In the genomic region with DNA sequence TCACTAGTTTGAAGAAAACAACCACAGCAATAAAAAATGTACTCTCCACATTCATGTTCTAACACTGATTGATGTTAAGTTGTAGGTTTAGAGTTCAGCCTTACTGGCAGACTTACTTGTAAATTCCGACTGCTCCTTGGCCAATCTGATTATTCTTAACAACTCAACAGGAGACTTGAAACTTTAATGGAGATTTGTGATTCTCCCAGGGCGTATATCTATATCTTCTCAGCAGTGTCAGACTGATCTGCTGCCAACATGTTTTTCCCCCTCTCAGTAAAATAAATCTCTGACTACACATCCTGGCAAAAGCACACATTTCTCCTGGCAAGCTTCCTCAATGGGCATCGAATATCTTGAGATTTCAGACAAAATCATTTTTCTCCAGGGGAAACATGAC, we compare ENCODE assay signal across 25 cellular contexts.
"Had no signal": no experiment of that assay in that cellular context is flagged by ENCODE, and none has a peak within 500 bp of the region (broad histone marks: within the 10 kb centered on the region; RNA-seq: fewer than 3 reads in every experiment).

No MANE protein-coding gene starts in this region.

- H3K27ac ChIP-seq: left lung, lower lobe of right lung, ovary, prostate gland, skin epidermis, spleen, suprapubic skin, thoracic aorta, tibial artery, uterus had no signal

- H3K27me3 Mint-ChIP-seq: naive thymus-derived CD8-positive, alpha-beta T cell; stimulated activated naive CD8-positive, alpha-beta T cell treated with anti-CD3 and anti-CD28 coated beads, Interleukin-15, Interleukin-2, amounts not matched to agents 100 ng/mL and 50 ng/mL, for 24 hours; type B pancreatic cell had no signal

- DNase-seq: immature natural killer cell; kidney; left colon; left lung; lower lobe of right lung; mammary epithelial cell; mesenchymal stem cell; midbrain; mucosa of descending colon; naive thymus-derived CD8-positive, alpha-beta T cell; ovary; retina; right cardiac atrium; spleen; stimulated activated CD4-positive, alpha-beta T cell treated with anti-CD3 and anti-CD28 coated beads, Interleukin-4, amount 100 ng/mL, for 24 hours; stimulated activated naive CD4-positive, alpha-beta T cell; tibial artery; uterus had no signal

- H3K9me3 Mint-ChIP-seq: type B pancreatic cell had no signal

- H3K4me3 ChIP-seq: left lung, lower lobe of right lung, mucosa of descending colon, ovary, prostate gland, skin epidermis, spleen, suprapubic skin, thoracic aorta, tibial artery, uterus had no signal

- H3K4me3 Mint-ChIP-seq: immature natural killer cell; naive thymus-derived CD8-positive, alpha-beta T cell; stimulated activated effector memory CD8-positive, alpha-beta T cell treated with anti-CD3 and anti-CD28 coated beads, Interleukin-12 subunit alpha, Interleukin-12 subunit beta, amount 100 ng/mL, for 72 hours; stimulated activated naive CD8-positive, alpha-beta T cell treated with anti-CD3 and anti-CD28 coated beads, Interleukin-15, Interleukin-2, amounts not matched to agents 100 ng/mL and 50 ng/mL, for 24 hours; type B pancreatic cell had no signal

- H3K27ac Mint-ChIP-seq: immature natural killer cell; naive thymus-derived CD8-positive, alpha-beta T cell; stimulated activated effector memory CD8-positive, alpha-beta T cell treated with anti-CD3 and anti-CD28 coated beads, Interleukin-12 subunit alpha, Interleukin-12 subunit beta, amount 100 ng/mL, for 72 hours; stimulated activated naive CD8-positive, alpha-beta T cell treated with anti-CD3 and anti-CD28 coated beads, Interleukin-15, Interleukin-2, amounts not matched to agents 100 ng/mL and 50 ng/mL, for 24 hours; type B pancreatic cell had no signal

- H3K4me1 ChIP-seq: left lung, lower lobe of right lung, prostate gland, spleen, suprapubic skin, tibial artery, uterus had no signal

- H3K36me3 ChIP-seq: left lung, lower lobe of right lung, ovary, prostate gland, spleen, suprapubic skin, thoracic aorta, tibial artery, uterus had no signal

- H3K27me3 ChIP-seq: left lung, ovary, spleen, suprapubic skin, tibial artery, uterus had no signal

- H3K36me3 Mint-ChIP-seq: immature natural killer cell; naive thymus-derived CD8-positive, alpha-beta T cell; stimulated activated effector memory CD8-positive, alpha-beta T cell treated with anti-CD3 and anti-CD28 coated beads, Interleukin-12 subunit alpha, Interleukin-12 subunit beta, amount 100 ng/mL, for 72 hours; type B pancreatic cell had no signal

- H3K4me1 Mint-ChIP-seq: immature natural killer cell; naive thymus-derived CD8-positive, alpha-beta T cell; stimulated activated effector memory CD8-positive, alpha-beta T cell treated with anti-CD3 and anti-CD28 coated beads, Interleukin-12 subunit alpha, Interleukin-12 subunit beta, amount 100 ng/mL, for 72 hours had no signal

- H3K9me3 ChIP-seq: lower lobe of right lung, mucosa of descending colon, ovary, prostate gland, suprapubic skin, thoracic aorta, tibial artery, uterus had no signal
